22 cellular contexts compared by ENCODE assay signal in genomic region chr17:50354776-50355175, GRCh38. TPM values are rescaled to one million over a fixed set of nuclear protein-coding genes. Genes with fewer than 3 reads are reported as not detected.
"Had no signal": no experiment of that assay in that cellular context is flagged by ENCODE, and none has a peak within 500 bp of the region (broad histone marks: within the 10 kb centered on the region; RNA-seq: fewer than 3 reads in every experiment).

No MANE protein-coding gene starts in this region.

- H3K27ac Mint-ChIP-seq: activated naive CD4-positive, alpha-beta T cell treated with anti-CD3 and anti-CD28 coated beads for 36 hours; activated T-helper 2 cell treated with anti-CD3 and anti-CD28 coated beads, Interferon-gamma antibody, Interleukin-2, Interleukin-4, amounts not matched to agents 10 μg/mL and 5 μg/mL and 100 μg/mL, durations not matched to agents 14 hours and 24 hours and 36 hours; brain; natural killer cell; progenitor cell of endocrine pancreas had no signal

- H3K9me3 Mint-ChIP-seq: activated naive CD4-positive, alpha-beta T cell treated with anti-CD3 and anti-CD28 coated beads for 36 hours; activated T-helper 2 cell treated with anti-CD3 and anti-CD28 coated beads, Interferon-gamma antibody, Interleukin-2, Interleukin-4, amounts not matched to agents 10 μg/mL and 5 μg/mL and 100 μg/mL, durations not matched to agents 14 hours and 24 hours and 36 hours; brain; natural killer cell had no signal

- FAIRE-seq: colon, endothelial cell of umbilical vein, frontal cortex had no signal

- H3K9me3 ChIP-seq: esophagus muscularis mucosa, left ventricle myocardium inferior, spleen, tibial artery had no signal

- H3K4me3 ChIP-seq: esophagus muscularis mucosa, left ventricle myocardium inferior, spleen, tibial artery had no signal

- DNase-seq: activated CD4-positive, alpha-beta T cell treated with anti-CD3 and anti-CD28 coated beads for 1 hour; activated naive CD4-positive, alpha-beta T cell treated with anti-CD3 and anti-CD28 coated beads for 36 hours; effector memory CD4-positive, alpha-beta T cell; glutamatergic neuron; hippocampal formation; left ventricle myocardium inferior; mammary epithelial cell; midbrain; natural killer cell; retina; spleen; stimulated activated CD4-positive, alpha-beta T cell treated with anti-CD3 and anti-CD28 coated beads, Interleukin-4, amount 100 ng/mL, for 1 hour; stimulated activated naive CD4-positive, alpha-beta T cell treated with Interleukin-2 at 50 U/mL for 16 hours; T-helper 9 cell had no signal

- H3K36me3 Mint-ChIP-seq: natural killer cell had no signal

- H3K27me3 Mint-ChIP-seq: brain, progenitor cell of endocrine pancreas had no signal

- H3K27ac ChIP-seq: esophagus muscularis mucosa, left ventricle myocardium inferior, spleen, tibial artery had no signal

- H3K27me3 ChIP-seq: esophagus muscularis mucosa, spleen, tibial artery had no signal

- H3K4me3 Mint-ChIP-seq: activated naive CD4-positive, alpha-beta T cell treated with anti-CD3 and anti-CD28 coated beads for 36 hours; brain; natural killer cell had no signal

- ATAC-seq: natural killer cell had no signal

RNA-seq across cellular contexts. Expression of gene EME1, which starts 18.3 kb away (rescaled TPM):
- total RNA-seq: esophagus muscularis mucosa had no signal
